Comparison of ENCODE assay signal across 19 cellular contexts in the genomic region with DNA sequence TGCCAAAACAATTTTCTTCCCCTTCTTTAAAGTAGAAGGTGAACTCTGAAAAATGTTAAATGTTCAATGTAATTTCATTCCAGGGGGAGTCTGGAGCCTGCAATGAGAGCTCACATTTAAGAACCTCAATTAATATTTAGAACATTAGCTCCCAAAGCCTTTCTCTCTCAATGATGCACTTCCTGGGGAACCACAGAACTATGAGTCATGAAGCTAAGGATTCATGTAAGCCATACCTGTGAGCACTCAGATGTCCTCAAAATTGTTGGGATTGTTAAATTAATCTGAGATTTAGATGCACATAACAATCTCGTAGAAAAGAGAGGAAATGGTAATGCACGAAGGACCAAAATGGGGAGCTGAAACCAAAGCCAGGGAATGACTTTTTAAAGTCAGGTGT.
DNase-seq lines count a peak whose midpoint lies in the region; ATAC-seq, FAIRE-seq and TF ChIP-seq lines count a peak whose summit lies in the region.
"Had no signal": no experiment of that assay in that cellular context is flagged by ENCODE, and none has a peak within 500 bp of the region (broad histone marks: within the 10 kb centered on the region; RNA-seq: fewer than 3 reads in every experiment).

No MANE protein-coding gene starts in this region.

- no peaks in the 10 kb centered on the region for H3K9me3 Mint-ChIP-seq in GM23338
- H3K9me3 Mint-ChIP-seq: CD4-positive, alpha-beta T cell had no signal

- no CpG with 5 or more reads among the region's 2 CpGs for WGBS in IMR-90 (ENCODE audit: extremely low coverage in 2 of 2, insufficient read length in 1 of 2), 2 experiments
- WGBS in mesendoderm (ENCODE audit: extremely low coverage, insufficient coverage, low lambda C conversion rate), result no CpG with 5 or more reads among the region's 2 CpGs

- H4K5ac ChIP-seq in IMR-90 (ENCODE audit: low read depth, low read length), result no peak overlapping the region
- no peak overlapping the region for H4K5ac ChIP-seq in mesendoderm (ENCODE audit: low read length)

- FAIRE-seq in bronchial epithelial cell (lab: Jason Lieb, UNC) (no peak), keratinocyte (lab: Jason Lieb, UNC) (peak; percentile 82)
- FAIRE-seq: D721Med, K562 had no signal

- peaks cover 4% of the 10 kb centered on the region for H3K27me3 Mint-ChIP-seq in GM23338 (ENCODE audit: insufficient read depth, low read depth, poor library complexity)

- H3K27ac ChIP-seq in GM23338 (ENCODE audit: low read depth) (no peak overlapping the region), IMR-90 (ENCODE audit: insufficient read depth, low read length) (no peak overlapping the region), keratinocyte (ENCODE audit: control insufficient read depth, insufficient read depth, low read length) (no peak overlapping the region), mesendoderm (ENCODE audit: low read depth, low read length) (no peak overlapping the region)

- H3K4me3 ChIP-seq in GM23338, result no peak overlapping the region
- H3K4me3 ChIP-seq in IMR-90 (ENCODE audit: insufficient read depth, low read depth, low read length), result no peak overlapping the region
- no peak overlapping the region for H3K4me3 ChIP-seq in bronchial epithelial cell (ENCODE audit: low read depth, low read length)
- H3K4me3 ChIP-seq in keratinocyte (ENCODE audit: control insufficient read depth in 2 of 3, extremely low read depth in 1 of 3, insufficient read depth in 2 of 3, low read depth in 1 of 3, low read length in 3 of 3), result no peak overlapping the region
- H3K4me3 ChIP-seq in mesendoderm (ENCODE audit: low read length), result no peak overlapping the region
- H3K4me3 ChIP-seq: K562 had no signal

- H2BK5ac ChIP-seq in IMR-90 (ENCODE audit: low read depth, low read length, poor library complexity, severe bottlenecking) (no peak overlapping the region), mesendoderm (ENCODE audit: low read length) (no peak overlapping the region)

- DNase-seq in GM23338 (ENCODE audit: low spot score) (no peak), IMR-90 (peak; percentile 46), bronchial epithelial cell (ENCODE audit: low read depth) (peak; percentile 80), keratinocyte (ENCODE audit: low read depth, low spot score) (no peak), AG20443 (ENCODE audit: low spot score) (no peak), cortex of kidney (lab: John Stamatoyannopoulos, UW) (no peak), mesendoderm (no peak)
- DNase-seq: ACHN; C1 segment of cervical spinal cord; CD4-positive, alpha-beta T cell; COR-L47; DMS153; DMS79 treated with DMSO at 0.1 percent for 48 hours; EL; GDM1; H7 had no signal

- H3K56ac ChIP-seq in IMR-90 (ENCODE audit: extremely low read depth, insufficient read depth, low read length), result no peak overlapping the region
- no peak overlapping the region for H3K56ac ChIP-seq in mesendoderm (ENCODE audit: low read length)

- TF ChIP-seq CTCF in GM23338 (conservative IDR thresholded peaks at IDR 0.05; ENCODE audit: low read depth in 2 of 2) (no peak), IMR-90 (conservative IDR thresholded peaks at IDR 0.05; ENCODE audit: low read depth, low read length) (no peak), bronchial epithelial cell (IDR thresholded peaks at IDR 0.05; ENCODE audit: insufficient read depth, low read length, severe bottlenecking) (no peak), keratinocyte (optimal IDR thresholded peaks at IDR 0.05 in 1 of 3, IDR thresholded peaks at IDR 0.05 in 1 of 3, conservative IDR thresholded peaks at IDR 0.05 in 1 of 3; ENCODE audit: extremely low read depth in 1 of 3, insufficient read depth in 2 of 3, low read length in 3 of 3) (no peak)

- no peak overlapping the region for H3K18ac ChIP-seq in IMR-90 (ENCODE audit: low read depth, low read length)
- H3K18ac ChIP-seq in mesendoderm (ENCODE audit: low read length), result no peak overlapping the region

- H2BK15ac ChIP-seq in IMR-90 (ENCODE audit: low read depth, low read length), result no peak overlapping the region
- H2BK15ac ChIP-seq in mesendoderm (replicated peaks; ENCODE audit: low read depth), result no peak overlapping the region

- CTCF ChIA-PET in IMR-90 (lab: Yijun Ruan, JAX), result interaction anchor here (1.2 kb wide), 1 partner anchor 13 kb away, joined by 3 read pairs; no protein-coding TSS in a partner anchor

- H3K79me2 ChIP-seq in GM23338 (replicated peaks; ENCODE audit: insufficient read depth) (no peaks in the 10 kb centered on the region), keratinocyte (ENCODE audit: control insufficient read depth, insufficient read depth, low read length) (no peaks in the 10 kb centered on the region), mesendoderm (ENCODE audit: control insufficient read depth, insufficient read depth, low read length) (no peaks in the 10 kb centered on the region)

- no peaks in the 10 kb centered on the region for H3K36me3 ChIP-seq in GM23338 (ENCODE audit: insufficient read depth)
- no peaks in the 10 kb centered on the region for H3K36me3 ChIP-seq in IMR-90 (ENCODE audit: control insufficient read depth, insufficient read depth, low read length)
- no peaks in the 10 kb centered on the region for H3K36me3 ChIP-seq in bronchial epithelial cell (ENCODE audit: control insufficient read depth, insufficient read depth, low read length)
- H3K36me3 ChIP-seq in keratinocyte (ENCODE audit: control insufficient read depth in 2 of 2, extremely low read depth in 1 of 2, insufficient read depth in 2 of 2, low read length in 2 of 2), result no peaks in the 10 kb centered on the region
- no peaks in the 10 kb centered on the region for H3K36me3 ChIP-seq in mesendoderm (ENCODE audit: control insufficient read depth, insufficient read depth, low read length)

- in situ Hi-C loops in IMR-90 (cut with MboI; ENCODE audit: low sequenced_read_pairs), result no loop called here

- no peak overlapping the region for H3K27ac Mint-ChIP-seq in GM23338
- H3K27ac Mint-ChIP-seq: B cell; CD4-positive, alpha-beta T cell had no signal

- peaks cover 2% of the 10 kb centered on the region; the same call in 1 of the 3 replicates for H3K4me1 Mint-ChIP-seq in GM23338
- H3K4me1 Mint-ChIP-seq: B cell had no signal

- no peak overlapping the region for H4K8ac ChIP-seq in IMR-90 (ENCODE audit: low read depth in 2 of 2, low read length in 2 of 2)
- no peak overlapping the region for H4K8ac ChIP-seq in mesendoderm (ENCODE audit: low read depth, low read length)

- POLR2A ChIA-PET in IMR-90 (lab: Charles Lee; ENCODE audit: unreplicated experiment), result no interaction called here

- H3K9me1 ChIP-seq in IMR-90 (ENCODE audit: insufficient read depth, low read length), result no peaks in the 10 kb centered on the region
- H3K9me1 ChIP-seq in keratinocyte (ENCODE audit: control insufficient read depth, extremely low read depth, insufficient read depth, low read length), result no peaks in the 10 kb centered on the region

- H3K79me1 ChIP-seq in IMR-90 (ENCODE audit: low read depth in 1 of 2, low read length in 2 of 2) (no peaks in the 10 kb centered on the region), mesendoderm (ENCODE audit: low read length) (no peaks in the 10 kb centered on the region)

- H3K4me2 ChIP-seq in GM23338 (no peak overlapping the region), IMR-90 (ENCODE audit: low read depth, low read length) (no peak overlapping the region), keratinocyte (ENCODE audit: control insufficient read depth, extremely low read depth, insufficient read depth, low read depth, low read length) (no peak overlapping the region), mesendoderm (ENCODE audit: low read length) (no peak overlapping the region)

- ATAC-seq in GM23338 (no peak), IMR-90 (ENCODE audit: low read depth) (no peak)
- ATAC-seq: K562 had no signal

- no peak overlapping the region for H2AK5ac ChIP-seq in IMR-90 (ENCODE audit: low read depth, low read length)
- no peak overlapping the region for H2AK5ac ChIP-seq in mesendoderm (ENCODE audit: low read length)

- dilution Hi-C loops in IMR-90 (cut with HindIII; ENCODE audit: low sequenced_read_pairs, unreplicated experiment) (no loop called here), keratinocyte (cut with MboI; ENCODE audit: extremely low pct_ligation_motif_present, low sequenced_read_pairs) (no loop called here)

- H3K27me3 ChIP-seq in GM23338 (ENCODE audit: insufficient read depth), result no peaks in the 10 kb centered on the region
- no peaks in the 10 kb centered on the region for H3K27me3 ChIP-seq in IMR-90 (ENCODE audit: control insufficient read depth, insufficient read depth, low read length)
- H3K27me3 ChIP-seq in bronchial epithelial cell (ENCODE audit: control insufficient read depth, insufficient read depth, low read length), result no peaks in the 10 kb centered on the region
- no peaks in the 10 kb centered on the region for H3K27me3 ChIP-seq in keratinocyte (ENCODE audit: control insufficient read depth, extremely low read depth, insufficient read depth, low read length)
- H3K27me3 ChIP-seq in mesendoderm (ENCODE audit: insufficient read depth, low read length, poor library complexity), result no peaks in the 10 kb centered on the region

- H3K9ac ChIP-seq in IMR-90 (ENCODE audit: low read depth, low read length) (no peak overlapping the region), keratinocyte (ENCODE audit: control insufficient read depth, extremely low read depth, insufficient read depth, low read length) (no peak overlapping the region), mesendoderm (ENCODE audit: low read length) (no peak overlapping the region)

- intact Hi-C loops in IMR-90 (cut with micrococcal nuclease), result no loop called here

- no TSS peak for BruUV-seq in IMR-90 (replicated peaks; lab: Mats Ljungman, UMichigan)

- no peak overlapping the region for H2BK20ac ChIP-seq in IMR-90 (ENCODE audit: low read depth, low read length)

- peaks cover 9% of the 10 kb centered on the region for H3K9me2 ChIP-seq in GM23338 (ENCODE audit: insufficient read depth)

- no peak for TF ChIP-seq RAD21 in IMR-90 (IDR thresholded peaks at IDR 0.05; ENCODE audit: low read length)

- no peak overlapping the region for H3K4me3 Mint-ChIP-seq in GM23338
- H3K4me3 Mint-ChIP-seq: B cell; CD4-positive, alpha-beta T cell had no signal

- H3K4me1 ChIP-seq in GM23338 (ENCODE audit: insufficient read depth) (no peaks in the 10 kb centered on the region), IMR-90 (ENCODE audit: control insufficient read depth, insufficient read depth, low read length) (peaks cover 7% of the 10 kb centered on the region), keratinocyte (ENCODE audit: control insufficient read depth, extremely low read depth, insufficient read depth, low read length) (no peaks in the 10 kb centered on the region), mesendoderm (ENCODE audit: control insufficient read depth, low read depth, low read length) (no peaks in the 10 kb centered on the region)

- H3K23ac ChIP-seq in IMR-90 (ENCODE audit: low read depth, low read length) (no peak overlapping the region), mesendoderm (ENCODE audit: low read length) (no peak overlapping the region)

- H3K14ac ChIP-seq in IMR-90 (replicated peaks; ENCODE audit: low read depth, low read length), result no peak overlapping the region

- H4K91ac ChIP-seq in IMR-90 (ENCODE audit: insufficient read depth, low read depth, low read length), result no peak overlapping the region

- H2AFZ ChIP-seq in GM23338, result peak overlapping the region; percentile 6; the same call in 1 of the 2 replicates
- no peak overlapping the region for H2AFZ ChIP-seq in IMR-90 (replicated peaks; ENCODE audit: low read length, poor library complexity)
- H2AFZ ChIP-seq in keratinocyte (ENCODE audit: control insufficient read depth, low read length), result no peak overlapping the region

- no peak overlapping the region; the same call in 1 of the 2 replicates for H2BK120ac ChIP-seq in IMR-90 (ENCODE audit: low read depth, low read length)
- no peak overlapping the region for H2BK120ac ChIP-seq in mesendoderm (ENCODE audit: low read depth, low read length)

- no peaks in the 10 kb centered on the region for H4K20me1 ChIP-seq in GM23338 (replicated peaks; ENCODE audit: insufficient read depth)
- no peaks in the 10 kb centered on the region for H4K20me1 ChIP-seq in IMR-90 (ENCODE audit: insufficient read depth, low read length)
- no peaks in the 10 kb centered on the region for H4K20me1 ChIP-seq in keratinocyte (ENCODE audit: control insufficient read depth, extremely low read depth, insufficient read depth, low read length)

- no peaks in the 10 kb centered on the region for H3K36me3 Mint-ChIP-seq in GM23338 (ENCODE audit: low read depth)

- H3K9me3 ChIP-seq in IMR-90 (ENCODE audit: control insufficient read depth, insufficient read depth, low read length), result no peaks in the 10 kb centered on the region
- no peaks in the 10 kb centered on the region for H3K9me3 ChIP-seq in keratinocyte (ENCODE audit: control insufficient read depth, low read depth, low read length)

- H3F3A ChIP-seq in GM23338 (replicated peaks; ENCODE audit: low read depth), result no peaks in the 10 kb centered on the region

- H3K4ac ChIP-seq in IMR-90 (ENCODE audit: low read depth, low read length) (no peak overlapping the region), mesendoderm (ENCODE audit: low read depth, low read length) (no peak overlapping the region)

- no peak for TF ChIP-seq POLR2A in IMR-90 (IDR thresholded peaks at IDR 0.05; ENCODE audit: low read depth, low read length)

- H2AK9ac ChIP-seq in IMR-90 (replicated peaks; ENCODE audit: low read depth, low read length, poor library complexity), result no peak overlapping the region

Comparison
In these comparisons a context has a peak if more than half of its experiments do, and no peak if none do; other contexts are left out.
1. DNase-seq: peak in IMR-90 (single experiment) and bronchial epithelial cell (single experiment); none in GM23338 (single experiment), keratinocyte (single experiment), AG20443 (single experiment), cortex of kidney (single experiment) and mesendoderm (single experiment).